Comparison of ENCODE assay signal across 19 cellular contexts in genomic region chr4:163610642-163611041, GRCh38.
A peak's percentile ranks its signal among the peaks of the same experiment; 100 is the strongest.
DNase-seq lines count a peak whose midpoint lies in the region; ATAC-seq and TF ChIP-seq lines count a peak whose summit lies in the region.
"Had no signal": no experiment of that assay in that cellular context is flagged by ENCODE, and none has a peak within 500 bp of the region (broad histone marks: within the 10 kb centered on the region; RNA-seq: fewer than 3 reads in every experiment).

No MANE protein-coding gene starts in this region.

- peak overlapping the region; percentile 98 for H3K27ac Mint-ChIP-seq in memory B cell
- H3K27ac Mint-ChIP-seq: activated naive CD4-positive, alpha-beta T cell treated with anti-CD3 and anti-CD28 coated beads, Interleukin-2, amount 10 ng/mL, durations not matched to agents 7 days and 5 days; progenitor cell of endocrine pancreas had no signal

- H3K9me3 Mint-ChIP-seq in memory B cell, result peaks cover 2% of the 10 kb centered on the region
- H3K9me3 Mint-ChIP-seq: activated naive CD4-positive, alpha-beta T cell treated with anti-CD3 and anti-CD28 coated beads, Interleukin-2, amount 10 ng/mL, durations not matched to agents 7 days and 5 days had no signal

- TF ChIP-seq POLR2A in heart left ventricle (IDR thresholded peaks at IDR 0.05) (no peak), esophagus squamous epithelium (IDR thresholded peaks at IDR 0.05) (no peak)

- no peak for DNase-seq in heart left ventricle
- no peak for DNase-seq in Right ventricle myocardium superior
- DNase-seq in OCI-LY7 (ENCODE audit: low spot score), result no peak
- no peak for DNase-seq in memory B cell (ENCODE audit: low spot score in 2 of 2)
- no peak for DNase-seq in COLO829 (ENCODE audit: low spot score)
- DNase-seq in esophagus squamous epithelium (lab: John Stamatoyannopoulos, UW), result no peak
- DNase-seq: activated naive CD4-positive, alpha-beta T cell treated with anti-CD3 and anti-CD28 coated beads, Interleukin-2, amount 10 ng/mL, durations not matched to agents 7 days and 5 days; activated T-cell treated with anti-CD3 and anti-CD28 coated beads for 4 hours; EL; foreskin keratinocyte; left colon; naive thymus-derived CD8-positive, alpha-beta T cell; NCI-H2029 treated with DMSO at 0.1 percent for 48 hours; NCI-H510A; PC-9; stomach had no signal

- peak overlapping the region; percentile 66 for H3K4me2 ChIP-seq in OCI-LY7 (ENCODE audit: low read length)
- H3K4me2 ChIP-seq: PC-9 had no signal

- no peaks in the 10 kb centered on the region for H3K9me2 ChIP-seq in OCI-LY7 (ENCODE audit: insufficient read depth, low read length)

- peaks cover 49% of the 10 kb centered on the region for H3K36me3 Mint-ChIP-seq in memory B cell
- H3K36me3 Mint-ChIP-seq: activated naive CD4-positive, alpha-beta T cell treated with anti-CD3 and anti-CD28 coated beads, Interleukin-2, amount 10 ng/mL, durations not matched to agents 7 days and 5 days had no signal

- peak overlapping the region in 1 of 5 donors; percentile 1 for H3K9ac ChIP-seq in subcutaneous abdominal adipose tissue (ENCODE audit: low read length in 5 of 5)

- TF ChIP-seq CTCF in heart left ventricle (IDR thresholded peaks at IDR 0.05) (no peak), OCI-LY7 (conservative IDR thresholded peaks at IDR 0.05; ENCODE audit: low read length) (no peak), esophagus squamous epithelium (IDR thresholded peaks at IDR 0.05) (no peak)

- H3K4me3 ChIP-seq in heart left ventricle (peak overlapping the region in 7 of 12 donors; percentile 11 to 61 (median 33)), OCI-LY7 (ENCODE audit: low read depth, low read length, poor library complexity, severe bottlenecking) (no peak overlapping the region), subcutaneous abdominal adipose tissue (ENCODE audit: low read depth in 1 of 5, low read length in 5 of 5) (peak overlapping the region in 4 of 5 donors; percentile 12 to 50 (median 42)), esophagus squamous epithelium (peak overlapping the region in 2 of 4 donors; percentile 9 to 44)
- H3K4me3 ChIP-seq: PC-9 had no signal

- no peaks in the 10 kb centered on the region for H3K79me2 ChIP-seq in OCI-LY7 (ENCODE audit: insufficient read depth, low read depth, low read length)

- H3K27me3 ChIP-seq in heart left ventricle (peaks cover 0 to 4% (median 0%) of the 10 kb centered on the region in 9 donors), subcutaneous abdominal adipose tissue (ENCODE audit: control insufficient read depth in 5 of 5, insufficient read depth in 4 of 5, low read length in 5 of 5) (no peaks in the 10 kb centered on the region), esophagus squamous epithelium (no peaks in the 10 kb centered on the region)
- H3K27me3 ChIP-seq: foreskin keratinocyte, stomach had no signal

- H3K9me3 ChIP-seq in heart left ventricle (no peaks in the 10 kb centered on the region), OCI-LY7 (ENCODE audit: low read length) (no peaks in the 10 kb centered on the region; the same call in 1 of the 2 replicates), subcutaneous abdominal adipose tissue (ENCODE audit: control insufficient read depth in 5 of 5, low read length in 5 of 5) (no peaks in the 10 kb centered on the region), esophagus squamous epithelium (no peaks in the 10 kb centered on the region)

- peak overlapping the region; percentile 98 for H2AFZ ChIP-seq in OCI-LY7 (ENCODE audit: low read length)
- H2AFZ ChIP-seq: PC-9 had no signal

- no TSS peak for BruUV-seq in OCI-LY7 (replicated peaks; lab: Mats Ljungman, UMichigan)

- ATAC-seq in heart left ventricle (peak in 2 of 4 donors; percentile 50 to 59), Right ventricle myocardium superior (ENCODE audit: poor library complexity) (no peak), memory B cell (ENCODE audit: low read depth) (peak; percentile 42), GM21723 (IDR thresholded peaks at IDR 0.05; ENCODE audit: unreplicated experiment) (no peak)
- ATAC-seq: foreskin keratinocyte; left colon; naive thymus-derived CD8-positive, alpha-beta T cell had no signal

- H3K36me3 ChIP-seq in heart left ventricle, result no peaks in the 10 kb centered on the region
- no peaks in the 10 kb centered on the region for H3K36me3 ChIP-seq in OCI-LY7 (ENCODE audit: insufficient read depth, low read length)
- no peaks in the 10 kb centered on the region for H3K36me3 ChIP-seq in subcutaneous abdominal adipose tissue (ENCODE audit: control insufficient read depth in 5 of 5, insufficient read depth in 5 of 5, low read length in 5 of 5)
- H3K36me3 ChIP-seq in esophagus squamous epithelium, result no peaks in the 10 kb centered on the region
- H3K36me3 ChIP-seq: stomach had no signal

- H3K4me1 Mint-ChIP-seq in memory B cell, result peaks cover 46% of the 10 kb centered on the region
- H3K4me1 Mint-ChIP-seq: activated naive CD4-positive, alpha-beta T cell treated with anti-CD3 and anti-CD28 coated beads, Interleukin-2, amount 10 ng/mL, durations not matched to agents 7 days and 5 days had no signal

- H3K27ac ChIP-seq in heart left ventricle (peak overlapping the region in 1 of 12 donors; percentile 86), OCI-LY7 (ENCODE audit: low read depth, low read length, poor library complexity, severe bottlenecking) (no peak overlapping the region), subcutaneous abdominal adipose tissue (ENCODE audit: low read depth, low read length) (no peak overlapping the region), esophagus squamous epithelium (peak overlapping the region in 1 of 4 donors; percentile 10)
- H3K27ac ChIP-seq: foreskin keratinocyte, PC-9 had no signal

- CTCF ChIA-PET in OCI-LY7 (lab: Charles Lee; ENCODE audit: unreplicated experiment), result interaction anchor here (0.7 to 2.1 kb wide), 3 partner anchors 18 to 57 kb away, joined by 3 to 7 read pairs (median 4); no protein-coding TSS in a partner anchor

- intact Hi-C loops in heart left ventricle (cut with DNase I), result no loop called here
- intact Hi-C loops in Right ventricle myocardium superior (cut with DNase I), result no loop called here
- intact Hi-C loops in OCI-LY7 (cut with micrococcal nuclease; ENCODE audit: unreplicated experiment), result loop anchor here (2.0 kb wide), 1 partner anchor 20 kb away; no protein-coding TSS in a partner anchor
- intact Hi-C loops in esophagus squamous epithelium (cut with DNase I), result no loop called here

- H4K20me1 ChIP-seq in OCI-LY7 (ENCODE audit: insufficient read depth, low read length), result no peaks in the 10 kb centered on the region

- WGBS in heart left ventricle, 4 donors, result 54 to 66% (median 63%) methylated on average over 4 of the region's 4 CpGs
- 40 to 53% methylated on average over 4 of the region's 4 CpGs for WGBS in esophagus squamous epithelium, 2 donors

- H3K4me3 Mint-ChIP-seq in memory B cell, result peak overlapping the region; percentile 99
- H3K4me3 Mint-ChIP-seq: activated naive CD4-positive, alpha-beta T cell treated with anti-CD3 and anti-CD28 coated beads, Interleukin-2, amount 10 ng/mL, durations not matched to agents 7 days and 5 days had no signal

- H3K27me3 Mint-ChIP-seq in memory B cell, result no peaks in the 10 kb centered on the region
- H3K27me3 Mint-ChIP-seq: activated naive CD4-positive, alpha-beta T cell treated with anti-CD3 and anti-CD28 coated beads, Interleukin-2, amount 10 ng/mL, durations not matched to agents 7 days and 5 days; progenitor cell of endocrine pancreas had no signal

- POLR2A ChIA-PET in OCI-LY7 (lab: Charles Lee), result interaction anchor here (0.5 to 5.0 kb wide), 20 partner anchors 8 to 68 kb away, joined by 3 to 74 read pairs (median 5); no protein-coding TSS in a partner anchor

- H3K4me1 ChIP-seq in heart left ventricle, result peaks cover 0 to 36% (median 0%) of the 10 kb centered on the region in 12 donors
- H3K4me1 ChIP-seq in OCI-LY7 (ENCODE audit: insufficient read depth, low read length, poor library complexity, severe bottlenecking), result peaks cover 74% of the 10 kb centered on the region
- H3K4me1 ChIP-seq in subcutaneous abdominal adipose tissue (ENCODE audit: control insufficient read depth in 5 of 5, insufficient read depth in 5 of 5, low read length in 5 of 5), result peaks cover 0 to 4% (median 0%) of the 10 kb centered on the region in 5 donors
- H3K4me1 ChIP-seq in esophagus squamous epithelium, result no peaks in the 10 kb centered on the region
- H3K4me1 ChIP-seq: foreskin keratinocyte, stomach had no signal
